19 cellular contexts compared by ENCODE assay signal in the genomic region with DNA sequence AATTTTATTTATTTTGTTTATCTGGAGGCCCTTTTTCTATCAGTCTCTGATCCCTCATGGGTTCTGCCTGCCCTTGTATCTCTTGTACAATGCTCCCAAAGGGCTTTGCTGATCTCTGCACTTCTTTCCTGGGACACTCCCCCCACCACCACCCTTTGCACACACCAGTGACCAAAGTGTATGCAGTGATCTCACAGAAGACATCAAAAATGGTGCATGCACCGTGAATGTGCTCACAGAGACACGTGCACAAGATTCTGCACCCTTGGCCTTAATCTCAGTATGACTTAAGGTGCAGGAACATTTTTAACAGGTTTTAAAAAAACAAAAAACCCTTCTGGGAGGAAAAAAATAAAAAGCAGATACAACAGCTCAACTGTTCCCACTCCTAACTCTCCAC. TPM values are rescaled to one million over a fixed set of nuclear protein-coding genes. Genes with fewer than 3 reads are reported as not detected.
DNase-seq lines count a peak whose midpoint lies in the region; ATAC-seq lines count a peak whose summit lies in the region.
"Had no signal": no experiment of that assay in that cellular context is flagged by ENCODE, and none has a peak within 500 bp of the region (broad histone marks: within the 10 kb centered on the region; RNA-seq: fewer than 3 reads in every experiment).

No MANE protein-coding gene starts in this region.

- peak overlapping the region; percentile 91 for H3K27ac Mint-ChIP-seq in activated naive CD8-positive, alpha-beta T cell
- H3K27ac Mint-ChIP-seq in activated naive CD8-positive, alpha-beta T cell treated with anti-CD3 and anti-CD28 coated beads, Interleukin-2, amount 50 U/mL, for 24 hours: no peak overlapping the region
- H3K27ac Mint-ChIP-seq in activated naive CD8-positive, alpha-beta T cell treated with anti-CD3 and anti-CD28 coated beads for 36 hours: peak overlapping the region; percentile 42
- peak overlapping the region; percentile 57 for H3K27ac Mint-ChIP-seq in stimulated activated effector memory CD8-positive, alpha-beta T cell treated with anti-CD3 and anti-CD28 coated beads, Interleukin-12 subunit alpha, Interleukin-12 subunit beta, amount 100 ng/mL, for 72 hours
- H3K27ac Mint-ChIP-seq: dendritic cell treated with granulocyte-macrophage colony-stimulating factor and Interleukin-4, amounts not matched to agents 40 ng/mL and 50 ng/mL, for 4 days had no signal

- H3K36me3 Mint-ChIP-seq in activated naive CD8-positive, alpha-beta T cell: no peaks in the 10 kb centered on the region
- no peaks in the 10 kb centered on the region for H3K36me3 Mint-ChIP-seq in activated naive CD8-positive, alpha-beta T cell treated with anti-CD3 and anti-CD28 coated beads, Interleukin-2, amount 50 U/mL, for 24 hours (ENCODE audit: low read depth)
- H3K36me3 Mint-ChIP-seq in activated naive CD8-positive, alpha-beta T cell treated with anti-CD3 and anti-CD28 coated beads for 36 hours: peaks cover 2% of the 10 kb centered on the region
- peaks cover 15% of the 10 kb centered on the region for H3K36me3 Mint-ChIP-seq in stimulated activated effector memory CD8-positive, alpha-beta T cell treated with anti-CD3 and anti-CD28 coated beads, Interleukin-12 subunit alpha, Interleukin-12 subunit beta, amount 100 ng/mL, for 72 hours

- no peaks in the 10 kb centered on the region for H3K9me3 ChIP-seq in KOPT-K1 (ENCODE audit: insufficient read depth, low read length, poor library complexity, severe bottlenecking)
- H3K9me3 ChIP-seq: Caco-2 had no signal

- no peak for ATAC-seq in activated naive CD8-positive, alpha-beta T cell treated with anti-CD3 and anti-CD28 coated beads, Interleukin-2, amount 50 U/mL, for 24 hours
- ATAC-seq in stimulated activated effector memory CD8-positive, alpha-beta T cell treated with anti-CD3 and anti-CD28 coated beads, Interleukin-12 subunit alpha, Interleukin-12 subunit beta, amount 100 ng/mL, for 72 hours: no peak

- H3K36me3 ChIP-seq in KOPT-K1 (ENCODE audit: insufficient read depth, low read length): 0 out of 2 replicates have a peak, but pooled peaks cover 21% of the 10 kb centered on the region

- no peaks in the 10 kb centered on the region for H3K27me3 Mint-ChIP-seq in activated naive CD8-positive, alpha-beta T cell
- no peaks in the 10 kb centered on the region for H3K27me3 Mint-ChIP-seq in activated naive CD8-positive, alpha-beta T cell treated with anti-CD3 and anti-CD28 coated beads, Interleukin-2, amount 50 U/mL, for 24 hours
- no peaks in the 10 kb centered on the region for H3K27me3 Mint-ChIP-seq in activated naive CD8-positive, alpha-beta T cell treated with anti-CD3 and anti-CD28 coated beads for 36 hours
- H3K27me3 Mint-ChIP-seq: dendritic cell treated with granulocyte-macrophage colony-stimulating factor and Interleukin-4, amounts not matched to agents 40 ng/mL and 50 ng/mL, for 4 days had no signal

- no peak for DNase-seq in activated naive CD8-positive, alpha-beta T cell treated with anti-CD3 and anti-CD28 coated beads, Interleukin-2, amount 50 U/mL, for 24 hours
- no peak for DNase-seq in activated naive CD8-positive, alpha-beta T cell treated with anti-CD3 and anti-CD28 coated beads for 36 hours
- DNase-seq in stimulated activated effector memory CD8-positive, alpha-beta T cell treated with anti-CD3 and anti-CD28 coated beads, Interleukin-12 subunit alpha, Interleukin-12 subunit beta, amount 100 ng/mL, for 72 hours (ENCODE audit: low spot score in 2 of 2): no peak
- no peak for DNase-seq in GM03348 (ENCODE audit: low spot score)
- no peak for DNase-seq in SIG-M5 (lab: John Stamatoyannopoulos, UW)
- no peak for DNase-seq in LoVo (ENCODE audit: low spot score)
- DNase-seq: Caco-2; H9; hypothalamus; kidney; mammary epithelial cell; NCI-H1417 treated with DMSO at 0.1 percent for 48 hours; Right ventricle myocardium superior; stimulated activated naive CD4-positive, alpha-beta T cell treated with Interleukin-2 at 50 U/mL for 16 hours; trophoblast cell had no signal

- peak overlapping the region; percentile 68 for H3K4me3 Mint-ChIP-seq in activated naive CD8-positive, alpha-beta T cell
- no peak overlapping the region for H3K4me3 Mint-ChIP-seq in activated naive CD8-positive, alpha-beta T cell treated with anti-CD3 and anti-CD28 coated beads, Interleukin-2, amount 50 U/mL, for 24 hours
- H3K4me3 Mint-ChIP-seq in activated naive CD8-positive, alpha-beta T cell treated with anti-CD3 and anti-CD28 coated beads for 36 hours: no peak overlapping the region
- H3K4me3 Mint-ChIP-seq in stimulated activated effector memory CD8-positive, alpha-beta T cell treated with anti-CD3 and anti-CD28 coated beads, Interleukin-12 subunit alpha, Interleukin-12 subunit beta, amount 100 ng/mL, for 72 hours: peak overlapping the region; percentile 48
- H3K4me3 Mint-ChIP-seq: dendritic cell treated with granulocyte-macrophage colony-stimulating factor and Interleukin-4, amounts not matched to agents 40 ng/mL and 50 ng/mL, for 4 days had no signal

- H3K9me3 Mint-ChIP-seq in activated naive CD8-positive, alpha-beta T cell (ENCODE audit: low read depth): no peaks in the 10 kb centered on the region
- no peaks in the 10 kb centered on the region for H3K9me3 Mint-ChIP-seq in activated naive CD8-positive, alpha-beta T cell treated with anti-CD3 and anti-CD28 coated beads, Interleukin-2, amount 50 U/mL, for 24 hours
- no peaks in the 10 kb centered on the region for H3K9me3 Mint-ChIP-seq in activated naive CD8-positive, alpha-beta T cell treated with anti-CD3 and anti-CD28 coated beads for 36 hours
- H3K9me3 Mint-ChIP-seq in stimulated activated effector memory CD8-positive, alpha-beta T cell treated with anti-CD3 and anti-CD28 coated beads, Interleukin-12 subunit alpha, Interleukin-12 subunit beta, amount 100 ng/mL, for 72 hours: no peaks in the 10 kb centered on the region
- H3K9me3 Mint-ChIP-seq: dendritic cell treated with granulocyte-macrophage colony-stimulating factor and Interleukin-4, amounts not matched to agents 40 ng/mL and 50 ng/mL, for 4 days; H9 had no signal

- H3K27ac ChIP-seq in KOPT-K1 (ENCODE audit: low read depth, low read length, poor library complexity, severe bottlenecking): peak overlapping the region; percentile 6
- H3K27ac ChIP-seq: parathyroid adenoma had no signal

- H3K4me1 Mint-ChIP-seq in activated naive CD8-positive, alpha-beta T cell (ENCODE audit: low read depth): peaks cover 77% of the 10 kb centered on the region
- peaks cover 72% of the 10 kb centered on the region for H3K4me1 Mint-ChIP-seq in activated naive CD8-positive, alpha-beta T cell treated with anti-CD3 and anti-CD28 coated beads, Interleukin-2, amount 50 U/mL, for 24 hours
- peaks cover 65% of the 10 kb centered on the region for H3K4me1 Mint-ChIP-seq in activated naive CD8-positive, alpha-beta T cell treated with anti-CD3 and anti-CD28 coated beads for 36 hours
- peaks cover 83% of the 10 kb centered on the region for H3K4me1 Mint-ChIP-seq in stimulated activated effector memory CD8-positive, alpha-beta T cell treated with anti-CD3 and anti-CD28 coated beads, Interleukin-12 subunit alpha, Interleukin-12 subunit beta, amount 100 ng/mL, for 72 hours

RNA-seq across cellular contexts. Expression of a gene that starts 12.2 kb away (rescaled TPM):
- 100 to 1,000 TPM; 174 to 178 TPM for total RNA-seq in activated naive CD8-positive, alpha-beta T cell treated with anti-CD3 and anti-CD28 coated beads for 36 hours

RNA-seq across cellular contexts. Expression of a gene that starts 36.3 kb away (rescaled TPM):
- 10 to 100 TPM; 37.6 to 41.4 TPM for total RNA-seq in activated naive CD8-positive, alpha-beta T cell treated with anti-CD3 and anti-CD28 coated beads for 36 hours

Comparison
In these comparisons a context has a peak if more than half of its experiments do, and no peak if none do; other contexts are left out.
1. H3K4me3 Mint-ChIP-seq: peak in activated naive CD8-positive, alpha-beta T cell (single experiment) and stimulated activated effector memory CD8-positive, alpha-beta T cell treated with anti-CD3 and anti-CD28 coated beads, Interleukin-12 subunit alpha, Interleukin-12 subunit beta, amount 100 ng/mL, for 72 hours (single experiment); none in activated naive CD8-positive, alpha-beta T cell treated with anti-CD3 and anti-CD28 coated beads, Interleukin-2, amount 50 U/mL, for 24 hours (single experiment) and activated naive CD8-positive, alpha-beta T cell treated with anti-CD3 and anti-CD28 coated beads for 36 hours (single experiment).